Comparison of ENCODE assay signal across 16 cellular contexts in genomic region chr6:45021652-45022051, GRCh38.
DNase-seq lines count a peak whose midpoint lies in the region; ATAC-seq and TF ChIP-seq lines count a peak whose summit lies in the region.
"Had no signal": no experiment of that assay in that cellular context is flagged by ENCODE, and none has a peak within 500 bp of the region (broad histone marks: within the 10 kb centered on the region; RNA-seq: fewer than 3 reads in every experiment).

No MANE protein-coding gene starts in this region.

- peak overlapping the region; percentile 1 for H3K9ac ChIP-seq in SK-N-MC (ENCODE audit: insufficient read length)

- TF ChIP-seq CTCF in fibroblast of the aortic adventitia (IDR thresholded peaks at IDR 0.05; ENCODE audit: insufficient read depth, low read length): no peak

- H3K36me3 Mint-ChIP-seq in activated T-helper 2 cell treated with anti-CD3 and anti-CD28 coated beads, Interferon-gamma antibody, Interleukin-2, Interleukin-4, amounts not matched to agents 10 μg/mL and 5 μg/mL and 100 μg/mL, durations not matched to agents 14 hours and 24 hours and 36 hours (ENCODE audit: low read depth): peaks cover 38% of the 10 kb centered on the region

- H3K4me3 Mint-ChIP-seq in activated T-helper 2 cell treated with anti-CD3 and anti-CD28 coated beads, Interferon-gamma antibody, Interleukin-2, Interleukin-4, amounts not matched to agents 10 μg/mL and 5 μg/mL and 100 μg/mL, durations not matched to agents 14 hours and 24 hours and 36 hours (ENCODE audit: low read depth): no peak overlapping the region

- H3K4me3 ChIP-seq in SK-N-MC (peak overlapping the region; percentile 4; the same call in 1 of the 2 replicates), fibroblast of the aortic adventitia (ENCODE audit: low read depth, low read length) (no peak overlapping the region)
- H3K4me3 ChIP-seq: Peyer's patch, uterus had no signal

- no peaks in the 10 kb centered on the region for H3K36me3 ChIP-seq in SK-N-MC (ENCODE audit: insufficient read depth, low read length)
- H3K36me3 ChIP-seq: Peyer's patch, uterus had no signal

- peaks cover 18% of the 10 kb centered on the region for H3K4me1 Mint-ChIP-seq in activated T-helper 2 cell treated with anti-CD3 and anti-CD28 coated beads, Interferon-gamma antibody, Interleukin-2, Interleukin-4, amounts not matched to agents 10 μg/mL and 5 μg/mL and 100 μg/mL, durations not matched to agents 14 hours and 24 hours and 36 hours (ENCODE audit: low read depth)

- H3K9me3 Mint-ChIP-seq in activated T-helper 2 cell treated with anti-CD3 and anti-CD28 coated beads, Interferon-gamma antibody, Interleukin-2, Interleukin-4, amounts not matched to agents 10 μg/mL and 5 μg/mL and 100 μg/mL, durations not matched to agents 14 hours and 24 hours and 36 hours: peaks cover 26% of the 10 kb centered on the region

- no peak for ATAC-seq in left colon

- peak; percentile 2 for DNase-seq in A172 (ENCODE audit: low spot score)
- peak; percentile 11 for DNase-seq in GDM1 (lab: John Stamatoyannopoulos, UW)
- no peak for DNase-seq in SK-N-MC (ENCODE audit: low read depth, low spot score)
- DNase-seq in fibroblast of the aortic adventitia (ENCODE audit: low read depth): peak; percentile 4
- no peak for DNase-seq in left colon
- no peak for DNase-seq in NCI-H1092 treated with DMSO at 0.1 percent for 48 hours (lab: John Stamatoyannopoulos, UW)
- no peak for DNase-seq in NK-92 (lab: John Stamatoyannopoulos, UW; ENCODE audit: unreplicated experiment)
- no peak for DNase-seq in activated T-helper 2 cell treated with anti-CD3 and anti-CD28 coated beads, Interferon-gamma antibody, Interleukin-2, Interleukin-4, amounts not matched to agents 10 μg/mL and 5 μg/mL and 100 μg/mL, durations not matched to agents 14 hours and 24 hours and 36 hours (ENCODE audit: low spot score)
- DNase-seq: AML-193; amniotic stem cell; DMS79; foreskin melanocyte; NCI-H2171; Peyer's patch; stimulated activated CD4-positive, alpha-beta T cell treated with anti-CD3 and anti-CD28 coated beads, Interleukin-1b, Interleukin-23, amount 100 ng/mL, for 48 hours; uterus had no signal

- no peaks in the 10 kb centered on the region for H3K27me3 Mint-ChIP-seq in activated T-helper 2 cell treated with anti-CD3 and anti-CD28 coated beads, Interferon-gamma antibody, Interleukin-2, Interleukin-4, amounts not matched to agents 10 μg/mL and 5 μg/mL and 100 μg/mL, durations not matched to agents 14 hours and 24 hours and 36 hours (ENCODE audit: low read depth)

- H3K27ac Mint-ChIP-seq in activated T-helper 2 cell treated with anti-CD3 and anti-CD28 coated beads, Interferon-gamma antibody, Interleukin-2, Interleukin-4, amounts not matched to agents 10 μg/mL and 5 μg/mL and 100 μg/mL, durations not matched to agents 14 hours and 24 hours and 36 hours: no peak overlapping the region

- intact Hi-C loops in left colon (cut with DNase I, micrococcal nuclease): no loop called here
- intact Hi-C loops in activated T-helper 2 cell treated with anti-CD3 and anti-CD28 coated beads, Interferon-gamma antibody, Interleukin-2, Interleukin-4, amounts not matched to agents 10 μg/mL and 5 μg/mL and 100 μg/mL, durations not matched to agents 14 hours and 24 hours and 36 hours (cut with micrococcal nuclease): loop anchor here (5.0 kb wide), 1 partner anchor 89 kb away; no protein-coding TSS in a partner anchor

- no peaks in the 10 kb centered on the region for H3K9me3 ChIP-seq in SK-N-MC (ENCODE audit: low read depth, low read length)
- H3K9me3 ChIP-seq: Peyer's patch, uterus had no signal

- H3K27ac ChIP-seq in SK-N-MC: peak overlapping the region; percentile 73; the same call in 1 of the 2 replicates
- H3K27ac ChIP-seq: Peyer's patch, uterus had no signal

Comparison
In these comparisons a context has a peak if more than half of its experiments do, and no peak if none do; other contexts are left out.
1. DNase-seq: peak in A172 (single experiment), GDM1 (single experiment) and fibroblast of the aortic adventitia (single experiment); none in SK-N-MC (single experiment), left colon (0 of 2), NCI-H1092 treated with DMSO at 0.1 percent for 48 hours (single experiment), NK-92 (single experiment) and activated T-helper 2 cell treated with anti-CD3 and anti-CD28 coated beads, Interferon-gamma antibody, Interleukin-2, Interleukin-4, amounts not matched to agents 10 μg/mL and 5 μg/mL and 100 μg/mL, durations not matched to agents 14 hours and 24 hours and 36 hours (single experiment).